Comparison of ENCODE assay signal across 33 cellular contexts in the genomic region with DNA sequence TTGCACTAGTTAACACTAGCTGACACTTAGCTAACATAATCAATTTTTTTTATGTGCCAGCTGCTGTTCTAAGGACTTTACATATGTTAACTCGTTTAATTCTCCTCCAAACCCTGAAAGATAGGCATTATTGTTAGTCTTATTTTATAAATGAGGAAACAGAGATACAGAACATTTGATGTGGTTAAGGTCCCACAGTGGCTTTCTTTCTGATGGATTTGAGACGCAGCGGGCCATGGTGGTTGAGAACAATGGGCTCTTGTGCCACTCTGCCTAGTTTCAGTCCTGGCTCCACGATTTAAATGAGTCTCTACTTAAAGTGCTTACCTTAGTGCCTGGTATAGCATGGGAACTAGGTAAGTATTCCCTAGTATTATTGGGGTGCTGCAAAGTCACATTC.
"Had no signal": no experiment of that assay in that cellular context is flagged by ENCODE, and none has a peak within 500 bp of the region (broad histone marks: within the 10 kb centered on the region; RNA-seq: fewer than 3 reads in every experiment).

No MANE protein-coding gene starts in this region.

- DNase-seq: activated B cell treated with CpG ODN at 0.5 μM for 24 hours; activated CD4-positive, alpha-beta T cell treated with anti-CD3 and anti-CD28 coated beads for 48 hours; activated CD4-positive, alpha-beta T cell treated with anti-CD3 and anti-CD28 coated beads, Interleukin-2, amount 50 U/mL, for 1 hour; activated CD4-positive, alpha-beta T cell treated with anti-CD3 and anti-CD28 coated beads, Interleukin-2, amount 50 U/mL, for 48 hours; activated CD8-positive, alpha-beta memory T cell treated with anti-CD3 and anti-CD28 coated beads for 24 hours; activated CD8-positive, alpha-beta T cell treated with anti-CD3 and anti-CD28 coated beads for 36 hours; activated effector memory CD4-positive, alpha-beta T cell treated with Interleukin-2 at 50 U/mL for 16 hours; activated gamma-delta T cell treated with Interleukin-2 at 50 U/mL for 16 hours; activated naive CD4-positive, alpha-beta T cell treated with Interleukin-2 at 50 U/mL for 16 hours; activated naive CD8-positive, alpha-beta T cell treated with anti-CD3 and anti-CD28 coated beads for 36 hours; activated naive CD8-positive, alpha-beta T cell treated with anti-CD3 and anti-CD28 coated beads, Interleukin-2, amount 50 U/mL, for 24 hours; activated T-cell treated with anti-CD3 and anti-CD28 coated beads, Interleukin-2, amount 50 U/mL, for 4 hours; adrenal gland; amygdala; aorta; central memory CD4-positive, alpha-beta T cell; cerebellar nuclear complex; colonic mucosa; effector memory CD8-positive, alpha-beta T cell; erythroblast; esophagus squamous epithelium; head of caudate nucleus; T-helper 1 cell; T-helper 17 cell; T1000; WERI-Rb-1 had no signal

- ATAC-seq: activated CD4-positive, CD25-positive, alpha-beta regulatory T cell treated with anti-CD3 and anti-CD28 coated beads, Interleukin-2, amount 50 U/mL, for 24 hours; activated CD8-positive, alpha-beta T cell treated with anti-CD3 and anti-CD28 coated beads for 36 hours; activated naive CD8-positive, alpha-beta T cell treated with anti-CD3 and anti-CD28 coated beads, Interleukin-2, amount 50 U/mL, for 24 hours; activated T-cell treated with anti-CD3 and anti-CD28 coated beads, Interleukin-2, amount 50 U/mL, for 4 hours; activated T-helper 17 cell treated with anti-CD3 and anti-CD28 coated beads, Interleukin-2, amount 50 U/mL, for 72 hours; effector memory CD8-positive, alpha-beta T cell; T-helper 17 cell had no signal

- H3K4me1 ChIP-seq: adrenal gland, breast epithelium, colonic mucosa had no signal

- H3K4me3 Mint-ChIP-seq: activated B cell treated with CpG ODN at 0.5 μM for 24 hours; activated CD8-positive, alpha-beta T cell treated with anti-CD3 and anti-CD28 coated beads for 36 hours; activated naive CD4-positive, alpha-beta T cell treated with anti-CD3 and anti-CD28 coated beads, Interleukin-2, amount 50 U/mL, for 24 hours; activated naive CD8-positive, alpha-beta T cell treated with anti-CD3 and anti-CD28 coated beads for 36 hours; activated naive CD8-positive, alpha-beta T cell treated with anti-CD3 and anti-CD28 coated beads, Interleukin-2, amount 50 U/mL, for 24 hours; activated T-cell treated with anti-CD3 and anti-CD28 coated beads, Interleukin-2, amount 50 U/mL, for 4 hours; activated T-helper 17 cell treated with anti-CD3 and anti-CD28 coated beads, Interleukin-2, amount 50 U/mL, for 72 hours; brain; effector memory CD8-positive, alpha-beta T cell; T-helper 17 cell; T-helper 2 cell treated with Interferon-gamma antibody and Interleukin-4, amounts not matched to agents 5 μg/mL and 100 μg/mL, for 36 hours had no signal

- H3K4me3 ChIP-seq: adrenal gland, breast epithelium, cardiac muscle cell, colonic mucosa, esophagus squamous epithelium had no signal

- H3K36me3 Mint-ChIP-seq: activated naive CD4-positive, alpha-beta T cell treated with anti-CD3 and anti-CD28 coated beads, Interleukin-2, amount 50 U/mL, for 24 hours; activated naive CD8-positive, alpha-beta T cell treated with anti-CD3 and anti-CD28 coated beads for 36 hours; brain had no signal

- H3K9me3 ChIP-seq: adrenal gland, breast epithelium, colonic mucosa, esophagus squamous epithelium had no signal

- H3K4me1 Mint-ChIP-seq: activated B cell treated with CpG ODN at 0.5 μM for 24 hours; activated naive CD4-positive, alpha-beta T cell treated with anti-CD3 and anti-CD28 coated beads, Interleukin-2, amount 50 U/mL, for 24 hours; activated naive CD8-positive, alpha-beta T cell treated with anti-CD3 and anti-CD28 coated beads for 36 hours; activated naive CD8-positive, alpha-beta T cell treated with anti-CD3 and anti-CD28 coated beads, Interleukin-2, amount 50 U/mL, for 24 hours; activated T-helper 17 cell treated with anti-CD3 and anti-CD28 coated beads, Interleukin-2, amount 50 U/mL, for 72 hours; brain; T-helper 17 cell had no signal

- H3K27me3 Mint-ChIP-seq: brain had no signal

- H3K36me3 ChIP-seq: adrenal gland, breast epithelium, cardiac muscle cell, colonic mucosa, esophagus squamous epithelium, WERI-Rb-1 had no signal

- H3K27ac Mint-ChIP-seq: activated B cell treated with CpG ODN at 0.5 μM for 24 hours; activated CD8-positive, alpha-beta T cell treated with anti-CD3 and anti-CD28 coated beads for 36 hours; activated naive CD4-positive, alpha-beta T cell treated with anti-CD3 and anti-CD28 coated beads, Interleukin-2, amount 50 U/mL, for 24 hours; activated naive CD8-positive, alpha-beta T cell treated with anti-CD3 and anti-CD28 coated beads for 36 hours; activated naive CD8-positive, alpha-beta T cell treated with anti-CD3 and anti-CD28 coated beads, Interleukin-2, amount 50 U/mL, for 24 hours; activated T-helper 17 cell treated with anti-CD3 and anti-CD28 coated beads, Interleukin-2, amount 50 U/mL, for 72 hours; brain; effector memory CD8-positive, alpha-beta T cell; T-helper 17 cell; T-helper 2 cell treated with Interferon-gamma antibody and Interleukin-4, amounts not matched to agents 5 μg/mL and 100 μg/mL, for 36 hours had no signal

- H3K27me3 ChIP-seq: adrenal gland, breast epithelium, cardiac muscle cell, colonic mucosa had no signal

- H3K27ac ChIP-seq: adrenal gland, breast epithelium, cardiac muscle cell, colonic mucosa, esophagus squamous epithelium, WERI-Rb-1 had no signal

- H3K9me3 Mint-ChIP-seq: activated B cell treated with CpG ODN at 0.5 μM for 24 hours; activated CD8-positive, alpha-beta T cell treated with anti-CD3 and anti-CD28 coated beads for 36 hours; activated naive CD4-positive, alpha-beta T cell treated with anti-CD3 and anti-CD28 coated beads, Interleukin-2, amount 50 U/mL, for 24 hours; activated naive CD8-positive, alpha-beta T cell treated with anti-CD3 and anti-CD28 coated beads for 36 hours; activated naive CD8-positive, alpha-beta T cell treated with anti-CD3 and anti-CD28 coated beads, Interleukin-2, amount 50 U/mL, for 24 hours; activated T-cell treated with anti-CD3 and anti-CD28 coated beads, Interleukin-2, amount 50 U/mL, for 4 hours; activated T-helper 17 cell treated with anti-CD3 and anti-CD28 coated beads, Interleukin-2, amount 50 U/mL, for 72 hours; effector memory CD8-positive, alpha-beta T cell; T-helper 2 cell treated with Interferon-gamma antibody and Interleukin-4, amounts not matched to agents 5 μg/mL and 100 μg/mL, for 36 hours had no signal
